Comparison of ENCODE assay signal across 15 cellular contexts in the genomic region with DNA sequence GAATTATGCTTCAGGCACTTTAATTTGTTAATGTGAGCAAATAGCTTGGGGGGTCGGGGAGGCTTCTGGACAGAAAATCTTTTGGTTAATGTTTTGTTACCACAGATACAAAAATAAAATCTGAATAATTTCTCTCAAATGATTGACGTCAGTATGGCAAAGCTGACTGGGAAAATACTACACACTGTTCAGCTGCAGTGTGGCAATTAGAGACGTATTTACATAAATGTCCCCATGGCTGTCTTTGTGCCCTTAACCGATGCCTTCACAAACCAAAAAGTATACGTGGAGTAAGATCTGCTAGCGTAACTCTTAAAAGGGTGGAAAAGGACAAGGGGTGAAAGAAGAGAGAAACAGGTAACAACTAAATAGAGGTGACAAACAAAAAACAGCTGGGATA.
"Had no signal": no experiment of that assay in that cellular context is flagged by ENCODE, and none has a peak within 500 bp of the region (broad histone marks: within the 10 kb centered on the region; RNA-seq: fewer than 3 reads in every experiment).

No MANE protein-coding gene starts in this region.

- H3K4me1 Mint-ChIP-seq: activated naive CD8-positive, alpha-beta T cell treated with anti-CD3 and anti-CD28 coated beads for 36 hours had no signal

- H3K27me3 Mint-ChIP-seq: activated naive CD8-positive, alpha-beta T cell treated with anti-CD3 and anti-CD28 coated beads for 36 hours; brain; naive thymus-derived CD8-positive, alpha-beta T cell; T-cell had no signal

- H3K27ac ChIP-seq: foreskin keratinocyte had no signal

- H3K9me3 Mint-ChIP-seq: activated naive CD8-positive, alpha-beta T cell treated with anti-CD3 and anti-CD28 coated beads for 36 hours; brain; naive thymus-derived CD8-positive, alpha-beta T cell; stimulated activated naive CD8-positive, alpha-beta T cell treated with anti-CD3 and anti-CD28 coated beads, Interleukin-15, Interleukin-2, amounts not matched to agents 100 ng/mL and 50 ng/mL, for 24 hours; T-cell had no signal

- H3K4me3 ChIP-seq: prostate gland, spleen had no signal

- ATAC-seq: foreskin keratinocyte; left colon; naive thymus-derived CD8-positive, alpha-beta T cell; T-cell had no signal

- H3K36me3 Mint-ChIP-seq: naive thymus-derived CD8-positive, alpha-beta T cell had no signal

- H3K4me3 Mint-ChIP-seq: activated naive CD8-positive, alpha-beta T cell treated with anti-CD3 and anti-CD28 coated beads for 36 hours; brain; naive thymus-derived CD8-positive, alpha-beta T cell; stimulated activated naive CD8-positive, alpha-beta T cell treated with anti-CD3 and anti-CD28 coated beads, Interleukin-15, Interleukin-2, amounts not matched to agents 100 ng/mL and 50 ng/mL, for 24 hours; T-cell had no signal

- H3K27me3 ChIP-seq: foreskin keratinocyte, spleen had no signal

- H3K9me3 ChIP-seq: prostate gland, spleen had no signal

- H3K27ac Mint-ChIP-seq: activated naive CD8-positive, alpha-beta T cell treated with anti-CD3 and anti-CD28 coated beads for 36 hours; naive thymus-derived CD8-positive, alpha-beta T cell; stimulated activated naive CD8-positive, alpha-beta T cell treated with anti-CD3 and anti-CD28 coated beads, Interleukin-15, Interleukin-2, amounts not matched to agents 100 ng/mL and 50 ng/mL, for 24 hours; T-cell had no signal

- DNase-seq: activated CD4-positive, alpha-beta T cell treated with anti-CD3 and anti-CD28 coated beads, Interleukin-2, amount 50 U/mL, for 1 hour; activated CD8-positive, alpha-beta memory T cell treated with anti-CD3 and anti-CD28 coated beads for 24 hours; activated gamma-delta T cell treated with Interleukin-2 at 50 U/mL for 16 hours; activated naive CD8-positive, alpha-beta T cell treated with anti-CD3 and anti-CD28 coated beads for 36 hours; effector memory CD4-positive, alpha-beta T cell; foreskin keratinocyte; left colon; naive thymus-derived CD8-positive, alpha-beta T cell; nucleus accumbens; spleen; T-cell; T-helper 9 cell had no signal
